ENCODE assay signal across 19 cellular contexts in genomic region chr18:56382541-56382940, GRCh38.
DNase-seq lines count a peak whose midpoint lies in the region; ATAC-seq and TF ChIP-seq lines count a peak whose summit lies in the region.
"Had no signal": no experiment of that assay in that cellular context is flagged by ENCODE, and none has a peak within 500 bp of the region (broad histone marks: within the 10 kb centered on the region; RNA-seq: fewer than 3 reads in every experiment).

No MANE protein-coding gene starts in this region.

- peak overlapping the region; percentile 11; the same call in 1 of the 2 replicates for H2AFZ ChIP-seq in GM23338

- H3K79me2 ChIP-seq in GM23338 (replicated peaks; ENCODE audit: insufficient read depth) = no peaks in the 10 kb centered on the region

- H3K4me2 ChIP-seq in GM23338 = no peak overlapping the region

- no peak overlapping the region for H3K27ac ChIP-seq in GM23338 (ENCODE audit: low read depth)
- no peak overlapping the region for H3K27ac ChIP-seq in Peyer's patch

- H3F3A ChIP-seq in GM23338 (replicated peaks; ENCODE audit: low read depth) = no peaks in the 10 kb centered on the region

- no peak for DNase-seq in GM23338 (ENCODE audit: low spot score)
- DNase-seq in NCI-H226 = peak; percentile 25
- DNase-seq in globus pallidus (ENCODE audit: low spot score) = peak; percentile 93
- DNase-seq in pons (ENCODE audit: low spot score) = peak; percentile 97
- DNase-seq in Peyer's patch = no peak
- no peak for DNase-seq in activated T-helper 1 cell treated with anti-CD3 and anti-CD28 coated beads, Interleukin-12 subunit alpha, Interleukin-12 subunit beta, Interleukin-2, Interleukin-4 antibody, amounts not matched to agents 30 ng/mL and 10 ng/mL and 1 ng/mL, durations not matched to agents 14 hours and 24 hours and 36 hours (ENCODE audit: low spot score)
- no peak for DNase-seq in NCI-H146 (lab: John Stamatoyannopoulos, UW)
- no peak for DNase-seq in RKO (ENCODE audit: low spot score)
- DNase-seq: activated CD8-positive, alpha-beta T cell treated with anti-CD3 and anti-CD28 coated beads for 36 hours; activated T-cell treated with anti-CD3 and anti-CD28 coated beads, Interleukin-2, amount 50 U/mL, for 48 hours; Calu3; NCI-H2171; stimulated activated CD4-positive, alpha-beta T cell treated with anti-CD3 and anti-CD28 coated beads, Interleukin-4, amount 100 ng/mL, for 4 hours; stimulated activated CD8-positive, alpha-beta memory T cell treated with anti-CD3 and anti-CD28 coated beads, Interleukin-4, amount 100 ng/mL, for 48 hours; T-helper 17 cell had no signal

- H3K9me2 ChIP-seq in GM23338 (ENCODE audit: insufficient read depth) = peaks cover 7% of the 10 kb centered on the region; the same call in 1 of the 2 replicates

- H3K27ac Mint-ChIP-seq in GM23338 = no peak overlapping the region
- H3K27ac Mint-ChIP-seq in activated T-helper 1 cell treated with anti-CD3 and anti-CD28 coated beads, Interleukin-12 subunit alpha, Interleukin-12 subunit beta, Interleukin-2, Interleukin-4 antibody, amounts not matched to agents 30 ng/mL and 10 ng/mL and 1 ng/mL, durations not matched to agents 14 hours and 24 hours and 36 hours = no peak overlapping the region
- H3K27ac Mint-ChIP-seq: activated CD8-positive, alpha-beta T cell treated with anti-CD3 and anti-CD28 coated beads for 36 hours; activated naive CD8-positive, alpha-beta T cell; T-helper 17 cell; WTC11 had no signal

- no peaks in the 10 kb centered on the region; the same call in 2 of the 3 replicates for H3K4me1 Mint-ChIP-seq in GM23338
- no peaks in the 10 kb centered on the region for H3K4me1 Mint-ChIP-seq in activated T-helper 1 cell treated with anti-CD3 and anti-CD28 coated beads, Interleukin-12 subunit alpha, Interleukin-12 subunit beta, Interleukin-2, Interleukin-4 antibody, amounts not matched to agents 30 ng/mL and 10 ng/mL and 1 ng/mL, durations not matched to agents 14 hours and 24 hours and 36 hours (ENCODE audit: low read depth)
- H3K4me1 Mint-ChIP-seq: central memory CD8-positive, alpha-beta T cell; T-helper 17 cell had no signal

- H3K27me3 ChIP-seq in GM23338 (ENCODE audit: insufficient read depth) (no peaks in the 10 kb centered on the region), Peyer's patch (no peaks in the 10 kb centered on the region)

- no peak for TF ChIP-seq POLR2A in Peyer's patch (IDR thresholded peaks at IDR 0.05)

- H3K27me3 Mint-ChIP-seq in GM23338 (ENCODE audit: insufficient read depth, low read depth, poor library complexity) = no peaks in the 10 kb centered on the region
- no peaks in the 10 kb centered on the region for H3K27me3 Mint-ChIP-seq in activated T-helper 1 cell treated with anti-CD3 and anti-CD28 coated beads, Interleukin-12 subunit alpha, Interleukin-12 subunit beta, Interleukin-2, Interleukin-4 antibody, amounts not matched to agents 30 ng/mL and 10 ng/mL and 1 ng/mL, durations not matched to agents 14 hours and 24 hours and 36 hours (ENCODE audit: insufficient read depth)
- H3K27me3 Mint-ChIP-seq: activated CD8-positive, alpha-beta T cell treated with anti-CD3 and anti-CD28 coated beads for 36 hours; activated naive CD8-positive, alpha-beta T cell; central memory CD8-positive, alpha-beta T cell; T-helper 17 cell had no signal

- H3K36me3 Mint-ChIP-seq in GM23338 (ENCODE audit: low read depth) = no peaks in the 10 kb centered on the region
- H3K36me3 Mint-ChIP-seq in activated T-helper 1 cell treated with anti-CD3 and anti-CD28 coated beads, Interleukin-12 subunit alpha, Interleukin-12 subunit beta, Interleukin-2, Interleukin-4 antibody, amounts not matched to agents 30 ng/mL and 10 ng/mL and 1 ng/mL, durations not matched to agents 14 hours and 24 hours and 36 hours (ENCODE audit: low read depth) = no peaks in the 10 kb centered on the region
- H3K36me3 Mint-ChIP-seq: activated naive CD8-positive, alpha-beta T cell; WTC11 had no signal

- H4K20me1 ChIP-seq in GM23338 (replicated peaks; ENCODE audit: insufficient read depth) = no peaks in the 10 kb centered on the region

- no peak for ATAC-seq in GM23338
- ATAC-seq: activated CD8-positive, alpha-beta T cell treated with anti-CD3 and anti-CD28 coated beads for 36 hours; left lobe of liver; T-helper 17 cell; WTC11 had no signal

- no peak overlapping the region for H3K4me3 ChIP-seq in GM23338
- no peak overlapping the region for H3K4me3 ChIP-seq in Peyer's patch

- H3K9me3 ChIP-seq in Peyer's patch = no peaks in the 10 kb centered on the region

- H3K36me3 ChIP-seq in GM23338 (ENCODE audit: insufficient read depth) = no peaks in the 10 kb centered on the region
- H3K36me3 ChIP-seq in Peyer's patch = no peaks in the 10 kb centered on the region

- no peaks in the 10 kb centered on the region for H3K9me3 Mint-ChIP-seq in GM23338
- H3K9me3 Mint-ChIP-seq in activated T-helper 1 cell treated with anti-CD3 and anti-CD28 coated beads, Interleukin-12 subunit alpha, Interleukin-12 subunit beta, Interleukin-2, Interleukin-4 antibody, amounts not matched to agents 30 ng/mL and 10 ng/mL and 1 ng/mL, durations not matched to agents 14 hours and 24 hours and 36 hours = no peaks in the 10 kb centered on the region
- H3K9me3 Mint-ChIP-seq: activated CD8-positive, alpha-beta T cell treated with anti-CD3 and anti-CD28 coated beads for 36 hours had no signal

- no peak overlapping the region for H3K4me3 Mint-ChIP-seq in GM23338
- no peak overlapping the region for H3K4me3 Mint-ChIP-seq in activated T-helper 1 cell treated with anti-CD3 and anti-CD28 coated beads, Interleukin-12 subunit alpha, Interleukin-12 subunit beta, Interleukin-2, Interleukin-4 antibody, amounts not matched to agents 30 ng/mL and 10 ng/mL and 1 ng/mL, durations not matched to agents 14 hours and 24 hours and 36 hours
- H3K4me3 Mint-ChIP-seq: activated CD8-positive, alpha-beta T cell treated with anti-CD3 and anti-CD28 coated beads for 36 hours; activated naive CD8-positive, alpha-beta T cell; central memory CD8-positive, alpha-beta T cell; T-helper 17 cell; WTC11 had no signal

- TF ChIP-seq CTCF in GM23338 (conservative IDR thresholded peaks at IDR 0.05; ENCODE audit: low read depth in 2 of 2) = no peak
- no peak for TF ChIP-seq CTCF in Peyer's patch (IDR thresholded peaks at IDR 0.05)

- intact Hi-C loops in activated T-helper 1 cell treated with anti-CD3 and anti-CD28 coated beads, Interleukin-12 subunit alpha, Interleukin-12 subunit beta, Interleukin-2, Interleukin-4 antibody, amounts not matched to agents 30 ng/mL and 10 ng/mL and 1 ng/mL, durations not matched to agents 14 hours and 24 hours and 36 hours (cut with micrococcal nuclease) = no loop called here

- H3K4me1 ChIP-seq in GM23338 (ENCODE audit: insufficient read depth) = no peaks in the 10 kb centered on the region
- H3K4me1 ChIP-seq in Peyer's patch = no peaks in the 10 kb centered on the region

TF ChIP-seq in GM23338, 12 proteins besides CTCF, POLR2A, EP300 and RAD21 (continues in another document):
- no peak for TF ChIP-seq CREB1 (CRISPR knock-in tag; IDR thresholded peaks at IDR 0.05; ENCODE audit: low read depth)
- no peak for TF ChIP-seq EZH2phosphoT487 (IDR thresholded peaks at IDR 0.05; ENCODE audit: unreplicated experiment)
- no peak for TF ChIP-seq JUNB (IDR thresholded peaks at IDR 0.05; ENCODE audit: unreplicated experiment)

Comparison
In these comparisons a context has a peak if more than half of its experiments do, and no peak if none do; other contexts are left out.
1. DNase-seq: peak in NCI-H226 (single experiment), globus pallidus (single experiment) and pons (single experiment); none in GM23338 (single experiment), Peyer's patch (0 of 3), activated T-helper 1 cell treated with anti-CD3 and anti-CD28 coated beads, Interleukin-12 subunit alpha, Interleukin-12 subunit beta, Interleukin-2, Interleukin-4 antibody, amounts not matched to agents 30 ng/mL and 10 ng/mL and 1 ng/mL, durations not matched to agents 14 hours and 24 hours and 36 hours (single experiment), NCI-H146 (single experiment) and RKO (single experiment).